ENCODE assay signal across 1 cellular context in the genomic region with DNA sequence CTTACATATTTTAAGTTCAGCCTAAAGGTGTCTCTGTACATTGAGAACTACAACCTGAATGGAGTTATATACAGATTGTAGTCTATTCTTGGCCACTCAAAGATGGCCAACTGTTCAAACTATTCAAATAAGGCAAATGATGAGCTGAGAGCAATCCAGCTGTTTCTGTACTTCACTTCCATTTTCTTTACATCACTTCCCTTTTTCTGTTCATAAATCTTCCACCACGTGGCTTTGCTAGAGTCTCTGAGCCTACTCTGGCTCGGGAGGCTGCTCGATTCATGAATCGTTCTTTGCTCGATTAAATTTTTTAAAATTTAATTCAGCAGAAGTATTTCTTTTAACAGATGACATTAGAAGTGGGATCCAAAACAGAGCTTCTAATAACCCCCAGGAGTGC.
TF ChIP-seq lines count a peak whose summit lies in the region.

No MANE protein-coding gene starts in this region.

TF ChIP-seq in GM23338, 12 proteins besides CTCF, POLR2A, EP300 and RAD21 (continued from another document):
- TF ChIP-seq, protein P1, sequence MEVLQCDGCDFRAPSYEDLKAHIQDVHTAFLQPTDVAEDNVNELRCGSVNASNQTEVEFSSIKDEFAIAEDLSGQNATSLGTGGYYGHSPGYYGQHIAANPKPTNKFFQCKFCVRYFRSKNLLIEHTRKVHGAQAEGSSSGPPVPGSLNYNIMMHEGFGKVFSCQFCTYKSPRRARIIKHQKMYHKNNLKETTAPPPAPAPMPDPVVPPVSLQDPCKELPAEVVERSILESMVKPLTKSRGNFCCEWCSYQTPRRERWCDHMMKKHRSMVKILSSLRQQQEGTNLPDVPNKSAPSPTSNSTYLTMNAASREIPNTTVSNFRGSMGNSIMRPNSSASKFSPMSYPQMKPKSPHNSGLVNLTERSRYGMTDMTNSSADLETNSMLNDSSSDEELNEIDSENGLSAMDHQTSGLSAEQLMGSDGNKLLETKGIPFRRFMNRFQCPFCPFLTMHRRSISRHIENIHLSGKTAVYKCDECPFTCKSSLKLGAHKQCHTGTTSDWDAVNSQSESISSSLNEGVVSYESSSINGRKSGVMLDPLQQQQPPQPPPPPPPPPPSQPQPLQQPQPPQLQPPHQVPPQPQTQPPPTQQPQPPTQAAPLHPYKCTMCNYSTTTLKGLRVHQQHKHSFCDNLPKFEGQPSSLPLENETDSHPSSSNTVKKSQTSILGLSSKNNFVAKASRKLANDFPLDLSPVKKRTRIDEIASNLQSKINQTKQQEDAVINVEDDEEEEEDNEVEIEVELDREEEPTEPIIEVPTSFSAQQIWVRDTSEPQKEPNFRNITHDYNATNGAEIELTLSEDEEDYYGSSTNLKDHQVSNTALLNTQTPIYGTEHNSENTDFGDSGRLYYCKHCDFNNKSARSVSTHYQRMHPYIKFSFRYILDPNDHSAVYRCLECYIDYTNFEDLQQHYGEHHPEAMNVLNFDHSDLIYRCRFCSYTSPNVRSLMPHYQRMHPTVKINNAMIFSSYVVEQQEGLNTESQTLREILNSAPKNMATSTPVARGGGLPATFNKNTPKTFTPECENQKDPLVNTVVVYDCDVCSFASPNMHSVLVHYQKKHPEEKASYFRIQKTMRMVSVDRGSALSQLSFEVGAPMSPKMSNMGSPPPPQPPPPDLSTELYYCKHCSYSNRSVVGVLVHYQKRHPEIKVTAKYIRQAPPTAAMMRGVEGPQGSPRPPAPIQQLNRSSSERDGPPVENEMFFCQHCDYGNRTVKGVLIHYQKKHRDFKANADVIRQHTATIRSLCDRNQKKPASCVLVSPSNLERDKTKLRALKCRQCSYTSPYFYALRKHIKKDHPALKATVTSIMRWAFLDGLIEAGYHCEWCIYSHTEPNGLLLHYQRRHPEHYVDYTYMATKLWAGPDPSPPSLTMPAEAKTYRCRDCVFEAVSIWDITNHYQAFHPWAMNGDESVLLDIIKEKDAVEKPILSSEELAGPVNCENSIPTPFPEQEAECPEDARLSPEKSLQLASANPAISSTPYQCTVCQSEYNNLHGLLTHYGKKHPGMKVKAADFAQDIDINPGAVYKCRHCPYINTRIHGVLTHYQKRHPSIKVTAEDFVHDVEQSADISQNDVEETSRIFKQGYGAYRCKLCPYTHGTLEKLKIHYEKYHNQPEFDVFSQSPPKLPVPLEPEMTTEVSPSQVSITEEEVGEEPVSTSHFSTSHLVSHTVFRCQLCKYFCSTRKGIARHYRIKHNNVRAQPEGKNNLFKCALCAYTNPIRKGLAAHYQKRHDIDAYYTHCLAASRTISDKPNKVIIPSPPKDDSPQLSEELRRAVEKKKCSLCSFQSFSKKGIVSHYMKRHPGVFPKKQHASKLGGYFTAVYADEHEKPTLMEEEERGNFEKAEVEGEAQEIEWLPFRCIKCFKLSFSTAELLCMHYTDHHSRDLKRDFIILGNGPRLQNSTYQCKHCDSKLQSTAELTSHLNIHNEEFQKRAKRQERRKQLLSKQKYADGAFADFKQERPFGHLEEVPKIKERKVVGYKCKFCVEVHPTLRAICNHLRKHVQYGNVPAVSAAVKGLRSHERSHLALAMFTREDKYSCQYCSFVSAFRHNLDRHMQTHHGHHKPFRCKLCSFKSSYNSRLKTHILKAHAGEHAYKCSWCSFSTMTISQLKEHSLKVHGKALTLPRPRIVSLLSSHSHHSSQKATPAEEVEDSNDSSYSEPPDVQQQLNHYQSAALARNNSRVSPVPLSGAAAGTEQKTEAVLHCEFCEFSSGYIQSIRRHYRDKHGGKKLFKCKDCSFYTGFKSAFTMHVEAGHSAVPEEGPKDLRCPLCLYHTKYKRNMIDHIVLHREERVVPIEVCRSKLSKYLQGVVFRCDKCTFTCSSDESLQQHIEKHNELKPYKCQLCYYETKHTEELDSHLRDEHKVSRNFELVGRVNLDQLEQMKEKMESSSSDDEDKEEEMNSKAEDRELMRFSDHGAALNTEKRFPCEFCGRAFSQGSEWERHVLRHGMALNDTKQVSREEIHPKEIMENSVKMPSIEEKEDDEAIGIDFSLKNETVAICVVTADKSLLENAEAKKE (CRISPR knock-in tag; IDR thresholded peaks at IDR 0.05) = no peak
- TF ChIP-seq POLR2AphosphoS5 (IDR thresholded peaks at IDR 0.05; ENCODE audit: low read depth) = no peak
- TF ChIP-seq, protein P2, sequence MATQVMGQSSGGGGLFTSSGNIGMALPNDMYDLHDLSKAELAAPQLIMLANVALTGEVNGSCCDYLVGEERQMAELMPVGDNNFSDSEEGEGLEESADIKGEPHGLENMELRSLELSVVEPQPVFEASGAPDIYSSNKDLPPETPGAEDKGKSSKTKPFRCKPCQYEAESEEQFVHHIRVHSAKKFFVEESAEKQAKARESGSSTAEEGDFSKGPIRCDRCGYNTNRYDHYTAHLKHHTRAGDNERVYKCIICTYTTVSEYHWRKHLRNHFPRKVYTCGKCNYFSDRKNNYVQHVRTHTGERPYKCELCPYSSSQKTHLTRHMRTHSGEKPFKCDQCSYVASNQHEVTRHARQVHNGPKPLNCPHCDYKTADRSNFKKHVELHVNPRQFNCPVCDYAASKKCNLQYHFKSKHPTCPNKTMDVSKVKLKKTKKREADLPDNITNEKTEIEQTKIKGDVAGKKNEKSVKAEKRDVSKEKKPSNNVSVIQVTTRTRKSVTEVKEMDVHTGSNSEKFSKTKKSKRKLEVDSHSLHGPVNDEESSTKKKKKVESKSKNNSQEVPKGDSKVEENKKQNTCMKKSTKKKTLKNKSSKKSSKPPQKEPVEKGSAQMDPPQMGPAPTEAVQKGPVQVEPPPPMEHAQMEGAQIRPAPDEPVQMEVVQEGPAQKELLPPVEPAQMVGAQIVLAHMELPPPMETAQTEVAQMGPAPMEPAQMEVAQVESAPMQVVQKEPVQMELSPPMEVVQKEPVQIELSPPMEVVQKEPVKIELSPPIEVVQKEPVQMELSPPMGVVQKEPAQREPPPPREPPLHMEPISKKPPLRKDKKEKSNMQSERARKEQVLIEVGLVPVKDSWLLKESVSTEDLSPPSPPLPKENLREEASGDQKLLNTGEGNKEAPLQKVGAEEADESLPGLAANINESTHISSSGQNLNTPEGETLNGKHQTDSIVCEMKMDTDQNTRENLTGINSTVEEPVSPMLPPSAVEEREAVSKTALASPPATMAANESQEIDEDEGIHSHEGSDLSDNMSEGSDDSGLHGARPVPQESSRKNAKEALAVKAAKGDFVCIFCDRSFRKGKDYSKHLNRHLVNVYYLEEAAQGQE (IDR thresholded peaks at IDR 0.05; ENCODE audit: unreplicated experiment) = no peak
